ENCODE assay signal across 2 cellular contexts in the genomic region with DNA sequence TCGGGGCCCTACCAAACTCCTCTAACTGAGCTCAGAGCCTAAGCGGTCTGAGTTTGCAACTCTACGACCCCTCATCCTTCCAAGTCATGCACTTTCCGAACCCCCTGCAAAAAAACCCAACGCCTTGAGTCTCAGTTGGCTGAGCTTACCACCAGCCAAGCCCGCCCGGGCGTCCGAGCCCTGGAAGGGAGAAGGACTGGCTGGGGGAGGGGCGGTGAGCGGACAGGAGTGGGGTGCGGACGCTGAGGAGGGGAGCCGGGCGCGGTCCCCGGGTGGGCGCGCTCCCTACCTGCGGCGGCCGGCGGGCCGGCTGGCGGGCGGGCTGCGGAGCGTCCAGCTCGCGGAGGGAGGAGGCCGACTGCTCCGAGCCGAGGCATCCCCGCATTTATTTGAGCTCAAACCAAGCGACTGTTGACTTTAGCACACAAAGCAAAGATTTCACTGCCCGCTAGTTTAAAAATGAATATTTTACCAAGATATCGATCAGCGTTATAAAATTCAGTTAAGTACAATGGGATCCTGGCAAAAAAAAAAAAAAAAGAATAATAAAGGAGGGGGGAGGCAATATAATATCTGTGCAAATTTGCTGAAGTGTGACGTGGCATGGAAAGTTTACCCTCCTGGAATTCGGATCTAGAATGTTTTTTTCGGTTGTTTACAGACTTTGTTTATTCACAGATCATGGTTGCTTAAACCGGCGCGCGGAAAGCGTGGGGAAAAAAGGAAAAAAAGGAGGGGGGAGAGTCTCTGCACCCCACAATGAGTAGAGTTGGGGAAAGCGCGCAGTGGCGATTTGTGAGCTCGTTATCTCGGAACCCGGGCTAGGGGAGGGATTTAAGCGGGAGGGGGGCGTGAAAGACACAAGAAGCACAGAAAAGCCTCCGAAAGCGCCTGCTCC.
TF ChIP-seq lines count a peak whose summit lies in the region.

No MANE protein-coding gene starts in this region.

TF ChIP-seq in A549, 52 proteins besides CTCF, POLR2A, EP300 and RAD21:
- TF ChIP-seq MYC (IDR thresholded peaks at IDR 0.05; ENCODE audit: borderline replicate concordance, low read length) (no peak), E2F6 (IDR thresholded peaks at IDR 0.05; ENCODE audit: borderline replicate concordance, low read depth) (0 out of 2 replicates have a peak, but pooled peaks have one; percentile 35), SMC3 (IDR thresholded peaks at IDR 0.05) (0 out of 3 replicates have a peak, but pooled peaks have one; percentile 4), TFCP2L1 (CRISPR knock-in tag; IDR thresholded peaks at IDR 0.05) (no peak), RNF2 (IDR thresholded peaks at IDR 0.05; ENCODE audit: borderline replicate concordance, low read depth) (no peak), FOXS1 (CRISPR knock-in tag; IDR thresholded peaks at IDR 0.05) (no peak), POLR2AphosphoS2 (conservative IDR thresholded peaks at IDR 0.05; ENCODE audit: low read length) (no peak), GATA3 (IDR thresholded peaks at IDR 0.05; ENCODE audit: borderline replicate concordance) (peak; percentile 41; the same call in 1 of the 2 replicates), MAFK (IDR thresholded peaks at IDR 0.05; ENCODE audit: partially characterized antibody) (no peak), FOSL2 (IDR thresholded peaks at IDR 0.05) (no peak), FOSL2 (CRISPR knock-in tag; IDR thresholded peaks at IDR 0.05) (no peak), KDM5A (IDR thresholded peaks at IDR 0.05) (no peak), KDM1A (IDR thresholded peaks at IDR 0.05; ENCODE audit: low read depth) (no peak; the same call in 1 of the 2 replicates), RFX5 (IDR thresholded peaks at IDR 0.05) (0 out of 2 replicates have a peak, but pooled peaks have one; percentile 25), EHMT2 (IDR thresholded peaks at IDR 0.05; ENCODE audit: low read depth) (no peak), JUNB (IDR thresholded peaks at IDR 0.05) (no peak), PHF8 (IDR thresholded peaks at IDR 0.05; ENCODE audit: borderline replicate concordance, low read depth) (0 out of 2 replicates have a peak, but pooled peaks have one; percentile 52), MAX (IDR thresholded peaks at IDR 0.05) (peak; percentile 48), ZSCAN20 (CRISPR knock-in tag; IDR thresholded peaks at IDR 0.05) (no peak), FOSB (CRISPR knock-in tag; IDR thresholded peaks at IDR 0.05) (no peak)
- TF ChIP-seq, protein P1, sequence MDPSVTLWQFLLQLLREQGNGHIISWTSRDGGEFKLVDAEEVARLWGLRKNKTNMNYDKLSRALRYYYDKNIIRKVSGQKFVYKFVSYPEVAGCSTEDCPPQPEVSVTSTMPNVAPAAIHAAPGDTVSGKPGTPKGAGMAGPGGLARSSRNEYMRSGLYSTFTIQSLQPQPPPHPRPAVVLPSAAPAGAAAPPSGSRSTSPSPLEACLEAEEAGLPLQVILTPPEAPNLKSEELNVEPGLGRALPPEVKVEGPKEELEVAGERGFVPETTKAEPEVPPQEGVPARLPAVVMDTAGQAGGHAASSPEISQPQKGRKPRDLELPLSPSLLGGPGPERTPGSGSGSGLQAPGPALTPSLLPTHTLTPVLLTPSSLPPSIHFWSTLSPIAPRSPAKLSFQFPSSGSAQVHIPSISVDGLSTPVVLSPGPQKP (IDR thresholded peaks at IDR 0.05; ENCODE audit: low read depth, low read length): no peak
- TF ChIP-seq, protein P2, sequence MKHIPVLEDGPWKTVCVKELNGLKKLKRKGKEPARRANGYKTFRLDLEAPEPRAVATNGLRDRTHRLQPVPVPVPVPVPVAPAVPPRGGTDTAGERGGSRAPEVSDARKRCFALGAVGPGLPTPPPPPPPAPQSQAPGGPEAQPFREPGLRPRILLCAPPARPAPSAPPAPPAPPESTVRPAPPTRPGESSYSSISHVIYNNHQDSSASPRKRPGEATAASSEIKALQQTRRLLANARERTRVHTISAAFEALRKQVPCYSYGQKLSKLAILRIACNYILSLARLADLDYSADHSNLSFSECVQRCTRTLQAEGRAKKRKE (CRISPR knock-in tag; IDR thresholded peaks at IDR 0.05; ENCODE audit: low read depth): no peak

TF ChIP-seq in endothelial cell of umbilical vein, 7 proteins besides CTCF, POLR2A, EP300 and RAD21:
- peak; percentile 78 for TF ChIP-seq EZH2 (IDR thresholded peaks at IDR 0.05; ENCODE audit: borderline replicate concordance, low read depth, low read length, severe bottlenecking)
- no peak for TF ChIP-seq MAX (IDR thresholded peaks at IDR 0.05; ENCODE audit: insufficient read depth, insufficient read length)
